In genomic region chr3:148735597-148735996, GRCh38 we compare ENCODE assay signal across 2 cellular contexts.
TF ChIP-seq lines count a peak whose summit lies in the region.

No MANE protein-coding gene starts in this region.

TF ChIP-seq in liver, 16 proteins besides CTCF, POLR2A, EP300 and RAD21:
- peak; percentile 21 for TF ChIP-seq ZBTB33 (IDR thresholded peaks at IDR 0.05)
- no peak for TF ChIP-seq MAX (IDR thresholded peaks at IDR 0.05)
- no peak for TF ChIP-seq YY1 (IDR thresholded peaks at IDR 0.05)
- TF ChIP-seq REST (IDR thresholded peaks at IDR 0.05), result peak; percentile 84
- peak; percentile 53 to 64 for TF ChIP-seq RXRA (IDR thresholded peaks at IDR 0.05)
- peak; percentile 71 for TF ChIP-seq SP1 (IDR thresholded peaks at IDR 0.05)
- peak; percentile 51 to 55 for TF ChIP-seq HNF4A (conservative IDR thresholded peaks at IDR 0.05)
- TF ChIP-seq TAF1 (conservative IDR thresholded peaks at IDR 0.05), result peak; percentile 22

TF ChIP-seq in HepG2, 621 proteins besides CTCF, POLR2A, EP300 and RAD21 (continued from another document):
- TF ChIP-seq PATZ1 (CRISPR knock-in tag; IDR thresholded peaks at IDR 0.05) (no peak), FOXO1 (CRISPR knock-in tag; IDR thresholded peaks at IDR 0.05) (no peak), ZNF143 (CRISPR knock-in tag; IDR thresholded peaks at IDR 0.05) (no peak), MXD1 (CRISPR knock-in tag; IDR thresholded peaks at IDR 0.05) (no peak), ZNF775 (CRISPR knock-in tag; IDR thresholded peaks at IDR 0.05; ENCODE audit: borderline replicate concordance) (no peak), PCBP1 (IDR thresholded peaks at IDR 0.05; ENCODE audit: borderline replicate concordance, low read depth, low read length) (no peak), NCOA2 (CRISPR knock-in tag; IDR thresholded peaks at IDR 0.05) (no peak), SKIL (CRISPR knock-in tag; IDR thresholded peaks at IDR 0.05; ENCODE audit: borderline replicate concordance) (no peak), MAFG (CRISPR knock-in tag; IDR thresholded peaks at IDR 0.05) (no peak)
